In genomic region chr10:111990734-111991133, GRCh38 we compare ENCODE assay signal across 1 cellular context.
TF ChIP-seq lines count a peak whose summit lies in the region.

No MANE protein-coding gene starts in this region.

TF ChIP-seq in WTC11, 78 proteins besides CTCF, POLR2A, EP300 and RAD21 (continued from another document):
- TF ChIP-seq, protein P1, sequence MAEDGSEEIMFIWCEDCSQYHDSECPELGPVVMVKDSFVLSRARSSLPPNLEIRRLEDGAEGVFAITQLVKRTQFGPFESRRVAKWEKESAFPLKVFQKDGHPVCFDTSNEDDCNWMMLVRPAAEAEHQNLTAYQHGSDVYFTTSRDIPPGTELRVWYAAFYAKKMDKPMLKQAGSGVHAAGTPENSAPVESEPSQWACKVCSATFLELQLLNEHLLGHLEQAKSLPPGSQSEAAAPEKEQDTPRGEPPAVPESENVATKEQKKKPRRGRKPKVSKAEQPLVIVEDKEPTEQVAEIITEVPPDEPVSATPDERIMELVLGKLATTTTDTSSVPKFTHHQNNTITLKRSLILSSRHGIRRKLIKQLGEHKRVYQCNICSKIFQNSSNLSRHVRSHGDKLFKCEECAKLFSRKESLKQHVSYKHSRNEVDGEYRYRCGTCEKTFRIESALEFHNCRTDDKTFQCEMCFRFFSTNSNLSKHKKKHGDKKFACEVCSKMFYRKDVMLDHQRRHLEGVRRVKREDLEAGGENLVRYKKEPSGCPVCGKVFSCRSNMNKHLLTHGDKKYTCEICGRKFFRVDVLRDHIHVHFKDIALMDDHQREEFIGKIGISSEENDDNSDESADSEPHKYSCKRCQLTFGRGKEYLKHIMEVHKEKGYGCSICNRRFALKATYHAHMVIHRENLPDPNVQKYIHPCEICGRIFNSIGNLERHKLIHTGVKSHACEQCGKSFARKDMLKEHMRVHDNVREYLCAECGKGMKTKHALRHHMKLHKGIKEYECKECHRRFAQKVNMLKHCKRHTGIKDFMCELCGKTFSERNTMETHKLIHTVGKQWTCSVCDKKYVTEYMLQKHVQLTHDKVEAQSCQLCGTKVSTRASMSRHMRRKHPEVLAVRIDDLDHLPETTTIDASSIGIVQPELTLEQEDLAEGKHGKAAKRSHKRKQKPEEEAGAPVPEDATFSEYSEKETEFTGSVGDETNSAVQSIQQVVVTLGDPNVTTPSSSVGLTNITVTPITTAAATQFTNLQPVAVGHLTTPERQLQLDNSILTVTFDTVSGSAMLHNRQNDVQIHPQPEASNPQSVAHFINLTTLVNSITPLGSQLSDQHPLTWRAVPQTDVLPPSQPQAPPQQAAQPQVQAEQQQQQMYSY (CRISPR knock-in tag; IDR thresholded peaks at IDR 0.05): no peak
- TF ChIP-seq, protein P2, sequence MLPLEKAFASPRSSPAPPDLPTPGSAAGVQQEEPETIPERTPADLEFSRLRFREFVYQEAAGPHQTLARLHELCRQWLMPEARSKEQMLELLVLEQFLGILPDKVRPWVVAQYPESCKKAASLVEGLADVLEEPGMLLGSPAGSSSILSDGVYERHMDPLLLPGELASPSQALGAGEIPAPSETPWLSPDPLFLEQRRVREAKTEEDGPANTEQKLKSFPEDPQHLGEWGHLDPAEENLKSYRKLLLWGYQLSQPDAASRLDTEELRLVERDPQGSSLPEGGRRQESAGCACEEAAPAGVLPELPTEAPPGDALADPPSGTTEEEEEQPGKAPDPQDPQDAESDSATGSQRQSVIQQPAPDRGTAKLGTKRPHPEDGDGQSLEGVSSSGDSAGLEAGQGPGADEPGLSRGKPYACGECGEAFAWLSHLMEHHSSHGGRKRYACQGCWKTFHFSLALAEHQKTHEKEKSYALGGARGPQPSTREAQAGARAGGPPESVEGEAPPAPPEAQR (CRISPR knock-in tag; IDR thresholded peaks at IDR 0.05): no peak
- TF ChIP-seq ZNF671 (CRISPR knock-in tag; IDR thresholded peaks at IDR 0.05): no peak
- no peak for TF ChIP-seq ZMAT4 (CRISPR knock-in tag; IDR thresholded peaks at IDR 0.05)
